In the genomic region with DNA sequence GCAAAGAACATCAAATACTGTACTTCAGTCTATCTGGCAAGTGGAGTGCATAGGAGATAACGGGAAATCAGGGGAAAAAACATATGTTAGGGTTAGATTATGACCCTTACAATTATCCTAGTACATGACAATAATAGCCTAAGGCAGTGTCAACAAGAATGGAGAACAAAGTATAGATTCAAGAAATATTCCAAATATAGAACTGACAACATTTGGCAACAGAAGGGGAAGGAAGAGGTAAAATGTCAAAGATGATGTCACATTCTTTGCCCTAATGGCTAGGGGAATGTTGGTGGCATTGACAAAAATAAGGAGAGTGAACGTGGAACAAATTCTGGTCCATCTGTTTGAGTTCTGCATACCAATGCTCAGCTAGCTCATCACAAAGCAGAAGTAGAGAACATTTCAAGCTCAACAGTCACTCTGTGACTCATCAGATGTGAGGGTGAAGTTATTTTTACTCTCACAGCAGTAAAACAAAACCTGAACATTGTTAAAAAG, we compare ENCODE assay signal across 8 cellular contexts. TPM values are rescaled to one million over a fixed set of nuclear protein-coding genes. Genes with fewer than 3 reads are reported as not detected.
A peak's percentile ranks its signal among the peaks of the same experiment; 100 is the strongest.
DNase-seq lines count a peak whose midpoint lies in the region; ATAC-seq and TF ChIP-seq lines count a peak whose summit lies in the region.

No MANE protein-coding gene starts in this region.

- H3K9me3 ChIP-seq in fibroblast of lung (ENCODE audit: control insufficient read depth, insufficient read depth, low read depth, low read length) (no peaks in the 10 kb centered on the region), stomach smooth muscle (ENCODE audit: control insufficient read depth in 2 of 2, low read length in 2 of 2) (no peaks in the 10 kb centered on the region)

- H3K4me3 ChIP-seq in fibroblast of lung (replicated peaks in 1 of 4; ENCODE audit: control extremely low read depth in 1 of 4, insufficient read depth in 1 of 4, low read depth in 3 of 4, low read length in 4 of 4) (no peak overlapping the region), stomach smooth muscle (ENCODE audit: low read length in 2 of 2) (no peak overlapping the region), GM23338 (no peak overlapping the region)

- no peak overlapping the region for H3K27ac Mint-ChIP-seq in GM23338

- H3K36me3 ChIP-seq in fibroblast of lung (ENCODE audit: control insufficient read depth, insufficient read depth, low read length) (no peaks in the 10 kb centered on the region), stomach smooth muscle (ENCODE audit: control insufficient read depth in 2 of 2, insufficient read depth in 2 of 2, low read length in 2 of 2) (no peaks in the 10 kb centered on the region), GM23338 (ENCODE audit: insufficient read depth) (no peaks in the 10 kb centered on the region)

- H3K27me3 ChIP-seq in fibroblast of lung (ENCODE audit: control insufficient read depth, insufficient read depth, low read length) (no peaks in the 10 kb centered on the region), stomach smooth muscle (ENCODE audit: control insufficient read depth in 1 of 2, insufficient read depth in 2 of 2, low read length in 2 of 2) (no peaks in the 10 kb centered on the region), GM23338 (ENCODE audit: insufficient read depth) (no peaks in the 10 kb centered on the region)

- H2AFZ ChIP-seq in fibroblast of lung (ENCODE audit: low read length), result no peak overlapping the region
- no peak overlapping the region for H2AFZ ChIP-seq in GM23338

- H3K36me3 Mint-ChIP-seq in GM23338 (ENCODE audit: low read depth), result no peaks in the 10 kb centered on the region

- peak; percentile 93 for DNase-seq in OCI-M1 (lab: John Stamatoyannopoulos, UW)
- peak; percentile 93 to 95 for DNase-seq in fibroblast of lung (ENCODE audit: low read depth in 2 of 2)
- DNase-seq in GM23338 (ENCODE audit: low spot score), result no peak
- DNase-seq in NCI-H526 (lab: John Stamatoyannopoulos, UW), result no peak
- no peak for DNase-seq in NCI-H1694 treated with DMSO at 0.1 percent for 48 hours (lab: John Stamatoyannopoulos, UW)

- TF ChIP-seq CTCF in fibroblast of lung (conservative IDR thresholded peaks at IDR 0.05 in 1 of 2, IDR thresholded peaks at IDR 0.05 in 1 of 2; ENCODE audit: low read depth in 1 of 2, low read length in 2 of 2) (no peak), GM23338 (conservative IDR thresholded peaks at IDR 0.05; ENCODE audit: low read depth in 2 of 2) (no peak)

- H3K27me3 Mint-ChIP-seq in GM23338 (ENCODE audit: insufficient read depth, low read depth, poor library complexity), result peaks cover 2% of the 10 kb centered on the region

- H3K79me2 ChIP-seq in fibroblast of lung (ENCODE audit: control insufficient read depth, insufficient read depth, low read length) (no peaks in the 10 kb centered on the region), GM23338 (replicated peaks; ENCODE audit: insufficient read depth) (no peaks in the 10 kb centered on the region)

- H3K27ac ChIP-seq in fibroblast of lung (ENCODE audit: insufficient read depth, low read length), result peak overlapping the region; percentile 87
- H3K27ac ChIP-seq in stomach smooth muscle (ENCODE audit: low read length), result peak overlapping the region; percentile 53
- H3K27ac ChIP-seq in GM23338 (ENCODE audit: low read depth), result no peak overlapping the region

- no peak overlapping the region for H3K4me2 ChIP-seq in fibroblast of lung (ENCODE audit: extremely low read depth, insufficient read depth, low read length)
- no peak overlapping the region for H3K4me2 ChIP-seq in GM23338

- no peaks in the 10 kb centered on the region for H3F3A ChIP-seq in GM23338 (replicated peaks; ENCODE audit: low read depth)

- H4K20me1 ChIP-seq in fibroblast of lung (ENCODE audit: control insufficient read depth, extremely low read depth, insufficient read depth, low read length) (no peaks in the 10 kb centered on the region), GM23338 (replicated peaks; ENCODE audit: insufficient read depth) (no peaks in the 10 kb centered on the region)

- no peaks in the 10 kb centered on the region for H3K9me3 Mint-ChIP-seq in GM23338

- H3K4me1 ChIP-seq in fibroblast of lung (ENCODE audit: control insufficient read depth, extremely low read depth, insufficient read depth, low read length) (peaks cover 13% of the 10 kb centered on the region), stomach smooth muscle (ENCODE audit: control insufficient read depth, insufficient read depth, low read length) (peaks cover 4% of the 10 kb centered on the region), GM23338 (ENCODE audit: insufficient read depth) (no peaks in the 10 kb centered on the region)

- H3K9ac ChIP-seq in fibroblast of lung (ENCODE audit: insufficient read depth, low read length) (no peak overlapping the region), stomach smooth muscle (ENCODE audit: low read length in 2 of 2) (no peak overlapping the region)

- H3K4me3 Mint-ChIP-seq in GM23338, result no peak overlapping the region

- H3K4me1 Mint-ChIP-seq in GM23338, result no peaks in the 10 kb centered on the region

- peak; percentile 41 for ATAC-seq in GM18508 (IDR thresholded peaks at IDR 0.05; ENCODE audit: insufficient read depth, unreplicated experiment)
- peak; percentile 84 for ATAC-seq in HG02759 (IDR thresholded peaks at IDR 0.05; ENCODE audit: unreplicated experiment)
- ATAC-seq in GM23338, result no peak

- H3K9me2 ChIP-seq in GM23338 (ENCODE audit: insufficient read depth), result no peaks in the 10 kb centered on the region

TF ChIP-seq in GM23338, 12 proteins besides CTCF, POLR2A, EP300 and RAD21 (continues in another document):
- TF ChIP-seq, protein P1, sequence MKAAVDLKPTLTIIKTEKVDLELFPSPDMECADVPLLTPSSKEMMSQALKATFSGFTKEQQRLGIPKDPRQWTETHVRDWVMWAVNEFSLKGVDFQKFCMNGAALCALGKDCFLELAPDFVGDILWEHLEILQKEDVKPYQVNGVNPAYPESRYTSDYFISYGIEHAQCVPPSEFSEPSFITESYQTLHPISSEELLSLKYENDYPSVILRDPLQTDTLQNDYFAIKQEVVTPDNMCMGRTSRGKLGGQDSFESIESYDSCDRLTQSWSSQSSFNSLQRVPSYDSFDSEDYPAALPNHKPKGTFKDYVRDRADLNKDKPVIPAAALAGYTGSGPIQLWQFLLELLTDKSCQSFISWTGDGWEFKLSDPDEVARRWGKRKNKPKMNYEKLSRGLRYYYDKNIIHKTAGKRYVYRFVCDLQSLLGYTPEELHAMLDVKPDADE (IDR thresholded peaks at IDR 0.05), result no peak
- TF ChIP-seq, protein P2, sequence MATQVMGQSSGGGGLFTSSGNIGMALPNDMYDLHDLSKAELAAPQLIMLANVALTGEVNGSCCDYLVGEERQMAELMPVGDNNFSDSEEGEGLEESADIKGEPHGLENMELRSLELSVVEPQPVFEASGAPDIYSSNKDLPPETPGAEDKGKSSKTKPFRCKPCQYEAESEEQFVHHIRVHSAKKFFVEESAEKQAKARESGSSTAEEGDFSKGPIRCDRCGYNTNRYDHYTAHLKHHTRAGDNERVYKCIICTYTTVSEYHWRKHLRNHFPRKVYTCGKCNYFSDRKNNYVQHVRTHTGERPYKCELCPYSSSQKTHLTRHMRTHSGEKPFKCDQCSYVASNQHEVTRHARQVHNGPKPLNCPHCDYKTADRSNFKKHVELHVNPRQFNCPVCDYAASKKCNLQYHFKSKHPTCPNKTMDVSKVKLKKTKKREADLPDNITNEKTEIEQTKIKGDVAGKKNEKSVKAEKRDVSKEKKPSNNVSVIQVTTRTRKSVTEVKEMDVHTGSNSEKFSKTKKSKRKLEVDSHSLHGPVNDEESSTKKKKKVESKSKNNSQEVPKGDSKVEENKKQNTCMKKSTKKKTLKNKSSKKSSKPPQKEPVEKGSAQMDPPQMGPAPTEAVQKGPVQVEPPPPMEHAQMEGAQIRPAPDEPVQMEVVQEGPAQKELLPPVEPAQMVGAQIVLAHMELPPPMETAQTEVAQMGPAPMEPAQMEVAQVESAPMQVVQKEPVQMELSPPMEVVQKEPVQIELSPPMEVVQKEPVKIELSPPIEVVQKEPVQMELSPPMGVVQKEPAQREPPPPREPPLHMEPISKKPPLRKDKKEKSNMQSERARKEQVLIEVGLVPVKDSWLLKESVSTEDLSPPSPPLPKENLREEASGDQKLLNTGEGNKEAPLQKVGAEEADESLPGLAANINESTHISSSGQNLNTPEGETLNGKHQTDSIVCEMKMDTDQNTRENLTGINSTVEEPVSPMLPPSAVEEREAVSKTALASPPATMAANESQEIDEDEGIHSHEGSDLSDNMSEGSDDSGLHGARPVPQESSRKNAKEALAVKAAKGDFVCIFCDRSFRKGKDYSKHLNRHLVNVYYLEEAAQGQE (IDR thresholded peaks at IDR 0.05; ENCODE audit: unreplicated experiment), result no peak
- TF ChIP-seq EZH2phosphoT487 (IDR thresholded peaks at IDR 0.05; ENCODE audit: unreplicated experiment), result no peak
- no peak for TF ChIP-seq NANOG (IDR thresholded peaks at IDR 0.05; ENCODE audit: borderline replicate concordance)
- no peak for TF ChIP-seq POLR2AphosphoS5 (IDR thresholded peaks at IDR 0.05; ENCODE audit: low read depth)

RNA-seq across cellular contexts. Expression of a gene that starts 15.5 kb away (rescaled TPM):
- 7.4 and 19.5 TPM in 2 replicates for total RNA-seq in fibroblast of lung
- polyA plus RNA-seq in fibroblast of lung, result 1.5 and 3.5 TPM in 2 replicates
- 0.75 and 1.6 TPM in 2 replicates for polyA plus RNA-seq in fibroblast of lung (2012)
- 0.22 and 0.75 TPM in 2 replicates for polyA minus RNA-seq in fibroblast of lung (ENCODE audit: low replicate concordance)
- 0.24 and 4.5 TPM in 2 replicates for total RNA-seq in GM23338 (2014; rRNA removed; shearing (Covaris generic))
- 0.07 TPM in 1 of 2 replicates, not detected in the other for polyA plus RNA-seq in GM23338 (2016; fragmentation: Nextera tagmentation; extraction: Ambion mirVana)

RNA-seq across cellular contexts. Expression of a gene that starts 47.4 kb away (rescaled TPM):
- under 0.01 and 0.66 TPM in 2 replicates for total RNA-seq in fibroblast of lung
- polyA plus RNA-seq in fibroblast of lung (0.23 and 0.49 TPM in 2 replicates), GM23338 (2016; fragmentation: Nextera tagmentation; extraction: Ambion mirVana) (2.1 and 2.8 TPM in 2 replicates)
- 0.23 and 0.35 TPM in 2 replicates for polyA plus RNA-seq in fibroblast of lung (2012)
- polyA minus RNA-seq in fibroblast of lung (ENCODE audit: low replicate concordance), result not detected in 2 replicates
- 7.5 and 9.4 TPM in 2 replicates for total RNA-seq in GM23338 (2014; rRNA removed; shearing (Covaris generic))

Comparison
In these comparisons a context has a peak if more than half of its experiments do, and no peak if none do; other contexts are left out.
1. DNase-seq: peak in OCI-M1 (single experiment) and fibroblast of lung (2 of 2); none in GM23338 (single experiment), NCI-H526 (0 of 2) and NCI-H1694 treated with DMSO at 0.1 percent for 48 hours (single experiment).